1 cellular context compared by ENCODE assay signal in the genomic region with DNA sequence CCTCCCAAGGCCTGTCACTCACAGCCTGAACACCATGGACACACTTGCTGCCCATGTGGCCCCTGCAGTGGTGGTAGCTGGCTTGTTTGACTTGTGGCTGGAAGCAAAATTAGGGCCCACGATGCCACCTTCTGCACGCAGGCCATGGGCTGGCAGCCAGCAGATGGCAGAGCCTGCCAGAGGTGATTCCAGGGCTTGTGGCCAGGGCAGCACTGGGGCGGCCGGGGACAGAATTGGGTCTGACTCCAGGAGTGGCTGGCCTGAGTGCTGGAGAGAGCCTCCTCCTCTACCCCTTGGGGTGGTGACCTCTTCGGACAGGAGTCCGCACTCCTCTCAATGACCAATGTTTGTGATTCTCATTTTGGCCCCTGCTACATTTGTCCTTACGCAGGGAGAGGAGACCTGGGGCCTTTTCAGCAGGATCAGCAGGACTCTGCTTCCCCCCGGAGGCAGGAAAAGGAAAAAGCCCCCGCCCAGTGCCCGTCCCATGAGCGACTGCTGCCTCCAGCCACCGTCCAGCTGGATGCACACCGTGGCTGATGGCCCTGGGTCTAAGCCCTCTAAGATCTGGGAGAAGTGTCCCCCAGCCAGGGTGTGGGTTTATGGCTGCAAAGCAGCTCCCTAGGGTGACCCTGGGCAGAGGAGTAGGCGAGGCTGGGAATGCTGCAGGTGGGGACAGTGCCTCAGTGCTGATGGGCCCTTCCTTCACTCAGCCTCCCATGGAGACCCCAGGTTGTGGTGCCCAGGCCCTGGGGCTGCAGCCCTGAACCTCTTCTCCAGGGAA.
TF ChIP-seq lines count a peak whose summit lies in the region.

No MANE protein-coding gene starts in this region.

TF ChIP-seq in K562, 482 proteins besides CTCF, POLR2A, EP300 and RAD21 (continued from another document and continues in another):
- TF ChIP-seq, protein P1, sequence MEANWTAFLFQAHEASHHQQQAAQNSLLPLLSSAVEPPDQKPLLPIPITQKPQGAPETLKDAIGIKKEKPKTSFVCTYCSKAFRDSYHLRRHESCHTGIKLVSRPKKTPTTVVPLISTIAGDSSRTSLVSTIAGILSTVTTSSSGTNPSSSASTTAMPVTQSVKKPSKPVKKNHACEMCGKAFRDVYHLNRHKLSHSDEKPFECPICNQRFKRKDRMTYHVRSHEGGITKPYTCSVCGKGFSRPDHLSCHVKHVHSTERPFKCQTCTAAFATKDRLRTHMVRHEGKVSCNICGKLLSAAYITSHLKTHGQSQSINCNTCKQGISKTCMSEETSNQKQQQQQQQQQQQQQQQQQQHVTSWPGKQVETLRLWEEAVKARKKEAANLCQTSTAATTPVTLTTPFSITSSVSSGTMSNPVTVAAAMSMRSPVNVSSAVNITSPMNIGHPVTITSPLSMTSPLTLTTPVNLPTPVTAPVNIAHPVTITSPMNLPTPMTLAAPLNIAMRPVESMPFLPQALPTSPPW (CRISPR knock-in tag; IDR thresholded peaks at IDR 0.05): peak; percentile 64
- TF ChIP-seq MAFK (IDR thresholded peaks at IDR 0.05; ENCODE audit: low read length) (peak; percentile 21; the same call in 1 of the 2 replicates), TARDBP (IDR thresholded peaks at IDR 0.05) (no peak), STAT5B (CRISPR knock-in tag; IDR thresholded peaks at IDR 0.05) (no peak), SRSF3 (IDR thresholded peaks at IDR 0.05; ENCODE audit: insufficient read depth, low read length) (no peak), LCOR (CRISPR knock-in tag; IDR thresholded peaks at IDR 0.05) (no peak), CCNT2 (IDR thresholded peaks at IDR 0.05; ENCODE audit: borderline replicate concordance, extremely low read depth, insufficient read length, low read depth, low read length) (no peak), PRMT5 (CRISPR knock-in tag; IDR thresholded peaks at IDR 0.05) (no peak), MTA2 (IDR thresholded peaks at IDR 0.05; ENCODE audit: low read depth) (no peak), BHLHE40 (IDR thresholded peaks at IDR 0.05; ENCODE audit: low read length) (no peak), RBFOX2 (IDR thresholded peaks at IDR 0.05; ENCODE audit: low read depth, low read length) (peak; percentile 79), NEUROD1 (IDR thresholded peaks at IDR 0.05; ENCODE audit: borderline replicate concordance, low read depth, low read length, partially characterized antibody) (peak; percentile 54), BDP1 (IDR thresholded peaks at IDR 0.05; ENCODE audit: insufficient read depth, insufficient read length) (no peak), TAL1 (IDR thresholded peaks at IDR 0.05) (no peak), FOXM1 (IDR thresholded peaks at IDR 0.05; ENCODE audit: low read depth) (no peak), FOXM1 (CRISPR knock-in tag; IDR thresholded peaks at IDR 0.05; ENCODE audit: low read depth) (no peak), ZNF347 (CRISPR knock-in tag; IDR thresholded peaks at IDR 0.05; ENCODE audit: low read depth) (no peak), ZFPM2 (CRISPR knock-in tag; IDR thresholded peaks at IDR 0.05) (no peak), LARP7 (IDR thresholded peaks at IDR 0.05) (no peak), TSC22D4 (tag; IDR thresholded peaks at IDR 0.05) (no peak), EP400 (IDR thresholded peaks at IDR 0.05) (no peak), KDM2B (CRISPR knock-in tag; IDR thresholded peaks at IDR 0.05) (no peak), SIN3B (IDR thresholded peaks at IDR 0.05; ENCODE audit: low read depth) (no peak), TAF7 (tag; IDR thresholded peaks at IDR 0.05) (no peak), ZFX (CRISPR knock-in tag; IDR thresholded peaks at IDR 0.05) (peak; percentile 26; the same call in 1 of the 2 replicates), RUNX1 (IDR thresholded peaks at IDR 0.05; ENCODE audit: low read depth) (no peak), PPARD (CRISPR knock-in tag; IDR thresholded peaks at IDR 0.05) (no peak), SMAD4 (CRISPR knock-in tag; conservative IDR thresholded peaks at IDR 0.05) (no peak; the same call in none of the 2 replicates), HDAC1 (IDR thresholded peaks at IDR 0.05) (no peak), NFIC (IDR thresholded peaks at IDR 0.05) (peak; percentile 5; the same call in 1 of the 2 replicates), ZC3H11A (IDR thresholded peaks at IDR 0.05; ENCODE audit: low read depth, low read length) (no peak), NUFIP1 (IDR thresholded peaks at IDR 0.05; ENCODE audit: partially characterized antibody) (no peak), FOXA3 (CRISPR knock-in tag; conservative IDR thresholded peaks at IDR 0.05 in 1 of 2, IDR thresholded peaks at IDR 0.05 in 1 of 2) (no peak), ELF1 (tag; IDR thresholded peaks at IDR 0.05) (no peak), SREBF2 (CRISPR knock-in tag; IDR thresholded peaks at IDR 0.05) (peak; percentile 45; the same call in 1 of the 2 replicates), NR1H2 (CRISPR knock-in tag; IDR thresholded peaks at IDR 0.05) (no peak), ZNF79 (CRISPR knock-in tag; IDR thresholded peaks at IDR 0.05; ENCODE audit: low read depth) (0 out of 2 replicates have a peak, but pooled peaks have one; percentile 34), MCM2 (IDR thresholded peaks at IDR 0.05; ENCODE audit: low read depth) (no peak), CTBP1 (IDR thresholded peaks at IDR 0.05; ENCODE audit: borderline replicate concordance) (peak; percentile 63), DACH1 (IDR thresholded peaks at IDR 0.05; ENCODE audit: partially characterized antibody) (peak; percentile 17), DNMT1 (IDR thresholded peaks at IDR 0.05) (no peak), SMARCA5 (IDR thresholded peaks at IDR 0.05) (no peak), RBM14 (IDR thresholded peaks at IDR 0.05; ENCODE audit: borderline replicate concordance, insufficient read depth, low read depth, low read length) (no peak), ZNF134 (CRISPR knock-in tag; conservative IDR thresholded peaks at IDR 0.05) (no peak), ZEB2 (IDR thresholded peaks at IDR 0.05) (no peak)
- TF ChIP-seq, protein P2, sequence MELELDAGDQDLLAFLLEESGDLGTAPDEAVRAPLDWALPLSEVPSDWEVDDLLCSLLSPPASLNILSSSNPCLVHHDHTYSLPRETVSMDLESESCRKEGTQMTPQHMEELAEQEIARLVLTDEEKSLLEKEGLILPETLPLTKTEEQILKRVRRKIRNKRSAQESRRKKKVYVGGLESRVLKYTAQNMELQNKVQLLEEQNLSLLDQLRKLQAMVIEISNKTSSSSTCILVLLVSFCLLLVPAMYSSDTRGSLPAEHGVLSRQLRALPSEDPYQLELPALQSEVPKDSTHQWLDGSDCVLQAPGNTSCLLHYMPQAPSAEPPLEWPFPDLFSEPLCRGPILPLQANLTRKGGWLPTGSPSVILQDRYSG (tag; conservative IDR thresholded peaks at IDR 0.05; ENCODE audit: low read depth): peak; percentile 78
- TF ChIP-seq, protein P3, sequence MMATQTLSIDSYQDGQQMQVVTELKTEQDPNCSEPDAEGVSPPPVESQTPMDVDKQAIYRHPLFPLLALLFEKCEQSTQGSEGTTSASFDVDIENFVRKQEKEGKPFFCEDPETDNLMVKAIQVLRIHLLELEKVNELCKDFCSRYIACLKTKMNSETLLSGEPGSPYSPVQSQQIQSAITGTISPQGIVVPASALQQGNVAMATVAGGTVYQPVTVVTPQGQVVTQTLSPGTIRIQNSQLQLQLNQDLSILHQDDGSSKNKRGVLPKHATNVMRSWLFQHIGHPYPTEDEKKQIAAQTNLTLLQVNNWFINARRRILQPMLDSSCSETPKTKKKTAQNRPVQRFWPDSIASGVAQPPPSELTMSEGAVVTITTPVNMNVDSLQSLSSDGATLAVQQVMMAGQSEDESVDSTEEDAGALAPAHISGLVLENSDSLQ (IDR thresholded peaks at IDR 0.05): peak; percentile 92
- TF ChIP-seq, protein P4, sequence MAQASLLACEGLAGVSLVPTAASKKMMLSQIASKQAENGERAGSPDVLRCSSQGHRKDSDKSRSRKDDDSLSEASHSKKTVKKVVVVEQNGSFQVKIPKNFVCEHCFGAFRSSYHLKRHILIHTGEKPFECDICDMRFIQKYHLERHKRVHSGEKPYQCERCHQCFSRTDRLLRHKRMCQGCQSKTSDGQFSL (CRISPR knock-in tag; IDR thresholded peaks at IDR 0.05): no peak
- TF ChIP-seq, protein P4 (tag; IDR thresholded peaks at IDR 0.05): no peak
- TF ChIP-seq, protein P5, sequence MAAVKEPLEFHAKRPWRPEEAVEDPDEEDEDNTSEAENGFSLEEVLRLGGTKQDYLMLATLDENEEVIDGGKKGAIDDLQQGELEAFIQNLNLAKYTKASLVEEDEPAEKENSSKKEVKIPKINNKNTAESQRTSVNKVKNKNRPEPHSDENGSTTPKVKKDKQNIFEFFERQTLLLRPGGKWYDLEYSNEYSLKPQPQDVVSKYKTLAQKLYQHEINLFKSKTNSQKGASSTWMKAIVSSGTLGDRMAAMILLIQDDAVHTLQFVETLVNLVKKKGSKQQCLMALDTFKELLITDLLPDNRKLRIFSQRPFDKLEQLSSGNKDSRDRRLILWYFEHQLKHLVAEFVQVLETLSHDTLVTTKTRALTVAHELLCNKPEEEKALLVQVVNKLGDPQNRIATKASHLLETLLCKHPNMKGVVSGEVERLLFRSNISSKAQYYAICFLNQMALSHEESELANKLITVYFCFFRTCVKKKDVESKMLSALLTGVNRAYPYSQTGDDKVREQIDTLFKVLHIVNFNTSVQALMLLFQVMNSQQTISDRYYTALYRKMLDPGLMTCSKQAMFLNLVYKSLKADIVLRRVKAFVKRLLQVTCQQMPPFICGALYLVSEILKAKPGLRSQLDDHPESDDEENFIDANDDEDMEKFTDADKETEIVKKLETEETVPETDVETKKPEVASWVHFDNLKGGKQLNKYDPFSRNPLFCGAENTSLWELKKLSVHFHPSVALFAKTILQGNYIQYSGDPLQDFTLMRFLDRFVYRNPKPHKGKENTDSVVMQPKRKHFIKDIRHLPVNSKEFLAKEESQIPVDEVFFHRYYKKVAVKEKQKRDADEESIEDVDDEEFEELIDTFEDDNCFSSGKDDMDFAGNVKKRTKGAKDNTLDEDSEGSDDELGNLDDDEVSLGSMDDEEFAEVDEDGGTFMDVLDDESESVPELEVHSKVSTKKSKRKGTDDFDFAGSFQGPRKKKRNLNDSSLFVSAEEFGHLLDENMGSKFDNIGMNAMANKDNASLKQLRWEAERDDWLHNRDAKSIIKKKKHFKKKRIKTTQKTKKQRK (IDR thresholded peaks at IDR 0.05; ENCODE audit: borderline replicate concordance, low read depth, low read length): no peak
- TF ChIP-seq, protein P6, sequence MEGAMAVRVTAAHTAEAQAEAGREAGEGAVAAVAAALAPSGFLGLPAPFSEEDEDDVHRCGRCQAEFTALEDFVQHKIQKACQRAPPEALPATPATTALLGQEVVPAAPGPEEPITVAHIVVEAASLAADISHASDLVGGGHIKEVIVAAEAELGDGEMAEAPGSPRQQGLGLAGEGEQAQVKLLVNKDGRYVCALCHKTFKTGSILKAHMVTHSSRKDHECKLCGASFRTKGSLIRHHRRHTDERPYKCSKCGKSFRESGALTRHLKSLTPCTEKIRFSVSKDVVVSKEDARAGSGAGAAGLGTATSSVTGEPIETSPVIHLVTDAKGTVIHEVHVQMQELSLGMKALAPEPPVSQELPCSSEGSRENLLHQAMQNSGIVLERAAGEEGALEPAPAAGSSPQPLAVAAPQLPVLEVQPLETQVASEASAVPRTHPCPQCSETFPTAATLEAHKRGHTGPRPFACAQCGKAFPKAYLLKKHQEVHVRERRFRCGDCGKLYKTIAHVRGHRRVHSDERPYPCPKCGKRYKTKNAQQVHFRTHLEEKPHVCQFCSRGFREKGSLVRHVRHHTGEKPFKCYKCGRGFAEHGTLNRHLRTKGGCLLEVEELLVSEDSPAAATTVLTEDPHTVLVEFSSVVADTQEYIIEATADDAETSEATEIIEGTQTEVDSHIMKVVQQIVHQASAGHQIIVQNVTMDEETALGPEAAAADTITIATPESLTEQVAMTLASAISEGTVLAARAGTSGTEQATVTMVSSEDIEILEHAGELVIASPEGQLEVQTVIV (CRISPR knock-in tag; IDR thresholded peaks at IDR 0.05; ENCODE audit: borderline replicate concordance): no peak
- TF ChIP-seq, protein P7, sequence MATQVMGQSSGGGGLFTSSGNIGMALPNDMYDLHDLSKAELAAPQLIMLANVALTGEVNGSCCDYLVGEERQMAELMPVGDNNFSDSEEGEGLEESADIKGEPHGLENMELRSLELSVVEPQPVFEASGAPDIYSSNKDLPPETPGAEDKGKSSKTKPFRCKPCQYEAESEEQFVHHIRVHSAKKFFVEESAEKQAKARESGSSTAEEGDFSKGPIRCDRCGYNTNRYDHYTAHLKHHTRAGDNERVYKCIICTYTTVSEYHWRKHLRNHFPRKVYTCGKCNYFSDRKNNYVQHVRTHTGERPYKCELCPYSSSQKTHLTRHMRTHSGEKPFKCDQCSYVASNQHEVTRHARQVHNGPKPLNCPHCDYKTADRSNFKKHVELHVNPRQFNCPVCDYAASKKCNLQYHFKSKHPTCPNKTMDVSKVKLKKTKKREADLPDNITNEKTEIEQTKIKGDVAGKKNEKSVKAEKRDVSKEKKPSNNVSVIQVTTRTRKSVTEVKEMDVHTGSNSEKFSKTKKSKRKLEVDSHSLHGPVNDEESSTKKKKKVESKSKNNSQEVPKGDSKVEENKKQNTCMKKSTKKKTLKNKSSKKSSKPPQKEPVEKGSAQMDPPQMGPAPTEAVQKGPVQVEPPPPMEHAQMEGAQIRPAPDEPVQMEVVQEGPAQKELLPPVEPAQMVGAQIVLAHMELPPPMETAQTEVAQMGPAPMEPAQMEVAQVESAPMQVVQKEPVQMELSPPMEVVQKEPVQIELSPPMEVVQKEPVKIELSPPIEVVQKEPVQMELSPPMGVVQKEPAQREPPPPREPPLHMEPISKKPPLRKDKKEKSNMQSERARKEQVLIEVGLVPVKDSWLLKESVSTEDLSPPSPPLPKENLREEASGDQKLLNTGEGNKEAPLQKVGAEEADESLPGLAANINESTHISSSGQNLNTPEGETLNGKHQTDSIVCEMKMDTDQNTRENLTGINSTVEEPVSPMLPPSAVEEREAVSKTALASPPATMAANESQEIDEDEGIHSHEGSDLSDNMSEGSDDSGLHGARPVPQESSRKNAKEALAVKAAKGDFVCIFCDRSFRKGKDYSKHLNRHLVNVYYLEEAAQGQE (CRISPR knock-in tag; IDR thresholded peaks at IDR 0.05; ENCODE audit: low read depth): 0 out of 2 replicates have a peak, but pooled peaks have one; percentile 53
- TF ChIP-seq, protein P8, sequence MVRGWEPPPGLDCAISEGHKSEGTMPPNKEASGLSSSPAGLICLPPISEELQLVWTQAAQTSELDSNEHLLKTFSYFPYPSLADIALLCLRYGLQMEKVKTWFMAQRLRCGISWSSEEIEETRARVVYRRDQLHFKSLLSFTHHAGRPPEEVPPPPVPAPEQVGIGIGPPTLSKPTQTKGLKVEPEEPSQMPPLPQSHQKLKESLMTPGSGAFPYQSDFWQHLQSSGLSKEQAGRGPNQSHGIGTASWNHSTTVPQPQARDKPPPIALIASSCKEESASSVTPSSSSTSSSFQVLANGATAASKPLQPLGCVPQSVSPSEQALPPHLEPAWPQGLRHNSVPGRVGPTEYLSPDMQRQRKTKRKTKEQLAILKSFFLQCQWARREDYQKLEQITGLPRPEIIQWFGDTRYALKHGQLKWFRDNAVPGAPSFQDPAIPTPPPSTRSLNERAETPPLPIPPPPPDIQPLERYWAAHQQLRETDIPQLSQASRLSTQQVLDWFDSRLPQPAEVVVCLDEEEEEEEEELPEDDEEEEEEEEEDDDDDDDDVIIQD (CRISPR knock-in tag; IDR thresholded peaks at IDR 0.05): no peak
